ENCODE assay signal across 8 cellular contexts in genomic region chr3:31981206-31982181, GRCh38. TPM values are rescaled to one million over a fixed set of nuclear protein-coding genes. Genes with fewer than 3 reads are reported as not detected.
A peak's percentile ranks its signal among the peaks of the same experiment; 100 is the strongest.
DNase-seq lines count a peak whose midpoint lies in the region; ATAC-seq, FAIRE-seq and TF ChIP-seq lines count a peak whose summit lies in the region.

A gene with protein sequence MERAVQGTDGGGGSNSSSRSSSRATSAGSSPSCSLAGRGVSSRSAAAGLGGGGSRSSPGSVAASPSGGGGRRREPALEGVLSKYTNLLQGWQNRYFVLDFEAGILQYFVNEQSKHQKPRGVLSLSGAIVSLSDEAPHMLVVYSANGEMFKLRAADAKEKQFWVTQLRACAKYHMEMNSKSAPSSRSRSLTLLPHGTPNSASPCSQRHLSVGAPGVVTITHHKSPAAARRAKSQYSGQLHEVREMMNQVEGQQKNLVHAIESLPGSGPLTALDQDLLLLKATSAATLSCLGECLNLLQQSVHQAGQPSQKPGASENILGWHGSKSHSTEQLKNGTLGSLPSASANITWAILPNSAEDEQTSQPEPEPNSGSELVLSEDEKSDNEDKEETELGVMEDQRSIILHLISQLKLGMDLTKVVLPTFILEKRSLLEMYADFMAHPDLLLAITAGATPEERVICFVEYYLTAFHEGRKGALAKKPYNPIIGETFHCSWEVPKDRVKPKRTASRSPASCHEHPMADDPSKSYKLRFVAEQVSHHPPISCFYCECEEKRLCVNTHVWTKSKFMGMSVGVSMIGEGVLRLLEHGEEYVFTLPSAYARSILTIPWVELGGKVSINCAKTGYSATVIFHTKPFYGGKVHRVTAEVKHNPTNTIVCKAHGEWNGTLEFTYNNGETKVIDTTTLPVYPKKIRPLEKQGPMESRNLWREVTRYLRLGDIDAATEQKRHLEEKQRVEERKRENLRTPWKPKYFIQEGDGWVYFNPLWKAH (minus strand): TSS chr3:31981262. CDS start chr3:31981179, 83 bp downstream.
Gene ZNF860, plus strand, starts transcription at chr3:31981750. Its CDS starts 7,330 bp downstream, at chr3:31989080.

- peaks cover 48% of the 10 kb centered on the region for H3K36me3 ChIP-seq in Karpas-422 (ENCODE audit: insufficient read depth, low read length)
- no peaks in the 10 kb centered on the region for H3K36me3 ChIP-seq in colonic mucosa
- H3K36me3 ChIP-seq in kidney epithelial cell (ENCODE audit: control insufficient read depth, insufficient read depth, low read length): no peaks in the 10 kb centered on the region
- H3K36me3 ChIP-seq in small intestine (ENCODE audit: control insufficient read depth in 2 of 2, insufficient read depth in 2 of 2, low read length in 2 of 2): no peaks in the 10 kb centered on the region

- no peaks in the 10 kb centered on the region for H3K9me2 ChIP-seq in Karpas-422 (replicated peaks; ENCODE audit: insufficient read depth, low read length)

- DNase-seq in AG04450 (ENCODE audit: low read depth, low spot score) (peak; percentile 81), Karpas-422 (peak; percentile 88), colonic mucosa (peak; percentile 92), kidney epithelial cell (ENCODE audit: low read depth) (peak; percentile 56), small intestine (peak; percentile 96)
- DNase-seq in T-helper 2 cell treated with Interferon-gamma antibody and Interleukin-4, amounts not matched to agents 5 μg/mL and 100 μg/mL, for 36 hours (ENCODE audit: low spot score): no peak

- peaks cover 82% of the 10 kb centered on the region for H3K79me2 ChIP-seq in Karpas-422 (ENCODE audit: low read length)

- H3K36me3 Mint-ChIP-seq in T-helper 2 cell treated with Interferon-gamma antibody and Interleukin-4, amounts not matched to agents 5 μg/mL and 100 μg/mL, for 36 hours (ENCODE audit: low read depth): no peaks in the 10 kb centered on the region

- no peaks in the 10 kb centered on the region for H4K20me1 ChIP-seq in Karpas-422 (ENCODE audit: insufficient read depth, low read depth, low read length)

- FAIRE-seq in small intestine (lab: Jason Lieb, UNC): no peak

- peak within 1 kb of the TSS; percentile 45; the same call in 1 of the 2 replicates for H2AFZ ChIP-seq in Karpas-422 (ENCODE audit: low read length)

- POLR2A ChIA-PET in AG04450 (lab: Yijun Ruan, JAX): interaction anchor here (0.7 kb wide), 1 partner anchor 76 kb away, joined by 3 read pairs; no protein-coding TSS in a partner anchor

- peaks cover 48% of the 10 kb centered on the region for H3K27me3 Mint-ChIP-seq in T-helper 2 cell treated with Interferon-gamma antibody and Interleukin-4, amounts not matched to agents 5 μg/mL and 100 μg/mL, for 36 hours (ENCODE audit: low read depth)

- H3K27ac ChIP-seq in AG04450 (ENCODE audit: low read depth, low read length): peak within 1 kb of the TSS; percentile 52
- H3K27ac ChIP-seq in Karpas-422 (ENCODE audit: low read length): peak within 1 kb of the TSS; percentile 98
- peak within 1 kb of the TSS; percentile 96 for H3K27ac ChIP-seq in colonic mucosa
- peak within 1 kb of the TSS; percentile 86 to 96 for H3K27ac ChIP-seq in small intestine (ENCODE audit: low read depth in 1 of 2, low read length in 1 of 2)

- 3 to 6% (median 5%) methylated on average over 45 to 65 of the region's 65 CpGs for WGBS in small intestine, 3 donors

- H3K9me3 ChIP-seq in AG04450 (ENCODE audit: control insufficient read depth, insufficient read depth, low read length) (no peaks in the 10 kb centered on the region; the same call in 1 of the 2 replicates), Karpas-422 (ENCODE audit: low read length) (no peaks in the 10 kb centered on the region), colonic mucosa (no peaks in the 10 kb centered on the region), small intestine (ENCODE audit: control insufficient read depth, low read depth) (no peaks in the 10 kb centered on the region)

- CTCF ChIA-PET in AG04450 (lab: Charles Lee): interaction anchor here (0.7 kb wide), 1 partner anchor 272 kb away, joined by 3 read pairs; no protein-coding TSS in a partner anchor

- peak within 1 kb of the TSS; percentile 93 for H3K9ac ChIP-seq in Karpas-422 (ENCODE audit: low read length)
- peak within 1 kb of the TSS; percentile 72 to 79 for H3K9ac ChIP-seq in colonic mucosa (ENCODE audit: low read depth in 2 of 2, low read length in 2 of 2)

- H3K4me3 Mint-ChIP-seq in T-helper 2 cell treated with Interferon-gamma antibody and Interleukin-4, amounts not matched to agents 5 μg/mL and 100 μg/mL, for 36 hours: peak within 1 kb of the TSS; percentile 88

- ATAC-seq in GM19023 (IDR thresholded peaks at IDR 0.05; ENCODE audit: unreplicated experiment) (peak; percentile 24), HG02973 (IDR thresholded peaks at IDR 0.05; ENCODE audit: unreplicated experiment) (no peak)

- H3K4me2 ChIP-seq in Karpas-422 (ENCODE audit: low read depth, low read length, poor library complexity, severe bottlenecking): peak within 1 kb of the TSS; percentile 81

- intact Hi-C loops in colonic mucosa (cut with DNase I): no loop called here

- H3K27me3 ChIP-seq in AG04450 (ENCODE audit: control insufficient read depth, insufficient read depth, low read length) (no peaks in the 10 kb centered on the region), Karpas-422 (ENCODE audit: low read length) (no peaks in the 10 kb centered on the region), colonic mucosa (no peaks in the 10 kb centered on the region), kidney epithelial cell (ENCODE audit: control insufficient read depth, insufficient read depth, low read length) (no peaks in the 10 kb centered on the region), small intestine (ENCODE audit: control insufficient read depth in 2 of 2, insufficient read depth in 2 of 2, low read length in 2 of 2) (no peaks in the 10 kb centered on the region)

- H3K4me1 ChIP-seq in Karpas-422 (ENCODE audit: low read length) (peaks cover 54% of the 10 kb centered on the region), colonic mucosa (peaks cover 4% of the 10 kb centered on the region), small intestine (ENCODE audit: control insufficient read depth in 2 of 2, insufficient read depth in 1 of 2, low read depth in 1 of 2, low read length in 1 of 2) (peaks cover 0 to 2% of the 10 kb centered on the region in 2 donors)

- H3K4me1 Mint-ChIP-seq in T-helper 2 cell treated with Interferon-gamma antibody and Interleukin-4, amounts not matched to agents 5 μg/mL and 100 μg/mL, for 36 hours (ENCODE audit: low read depth): peaks cover 18% of the 10 kb centered on the region

- peak within 1 kb of the TSS; percentile 38 for H3K27ac Mint-ChIP-seq in T-helper 2 cell treated with Interferon-gamma antibody and Interleukin-4, amounts not matched to agents 5 μg/mL and 100 μg/mL, for 36 hours

- no peaks in the 10 kb centered on the region for H3K9me3 Mint-ChIP-seq in T-helper 2 cell treated with Interferon-gamma antibody and Interleukin-4, amounts not matched to agents 5 μg/mL and 100 μg/mL, for 36 hours

- TF ChIP-seq CTCF in AG04450 (IDR thresholded peaks at IDR 0.05; ENCODE audit: low read depth, low read length) (no peak), colonic mucosa (IDR thresholded peaks at IDR 0.05) (no peak), kidney epithelial cell (IDR thresholded peaks at IDR 0.05; ENCODE audit: insufficient read depth, low read length, poor library complexity, severe bottlenecking) (no peak)

- peak within 1 kb of the TSS; percentile 90 for H3K4me3 ChIP-seq in AG04450 (ENCODE audit: low read depth, low read length)
- H3K4me3 ChIP-seq in Karpas-422 (ENCODE audit: low read length): peak within 1 kb of the TSS; percentile 87
- peak within 1 kb of the TSS; percentile 69 for H3K4me3 ChIP-seq in colonic mucosa
- peak within 1 kb of the TSS; percentile 94 for H3K4me3 ChIP-seq in kidney epithelial cell (ENCODE audit: low read depth, low read length)
- peak within 1 kb of the TSS; percentile 73 to 74 for H3K4me3 ChIP-seq in small intestine (ENCODE audit: low read depth in 1 of 2, low read length in 2 of 2)

RNA-seq across cellular contexts. Expression of the first gene that starts in this region (rescaled TPM):
- polyA plus RNA-seq in AG04450 (2011; rRNA removed) (12.3 and 13.2 TPM in 2 replicates), small intestine (1 to 10 TPM; 1.4 to 4.5 (median 3.1) TPM)
- polyA minus RNA-seq in AG04450 (2011; rRNA and poly(A)+ RNA removed): 24.2 and 27.5 TPM in 2 replicates
- 87.0 and 106 TPM in 2 replicates for total RNA-seq in Karpas-422 (2014; rRNA removed; shearing (Covaris generic); ENCODE audit: low replicate concordance)
- total RNA-seq in colonic mucosa (10 to 100 TPM; 20.0 to 34.4 TPM), kidney epithelial cell (20.1 and 37.4 TPM in 2 replicates)

RNA-seq across cellular contexts. Expression of gene ZNF860, which starts in this region (rescaled TPM):
- polyA plus RNA-seq in AG04450 (2011; rRNA removed): 0.48 and 0.63 TPM in 2 replicates
- polyA minus RNA-seq in AG04450 (2011; rRNA and poly(A)+ RNA removed): 0.60 and 0.74 TPM in 2 replicates
- 14.6 and 22.4 TPM in 2 replicates for total RNA-seq in Karpas-422 (2014; rRNA removed; shearing (Covaris generic); ENCODE audit: low replicate concordance)
- total RNA-seq in colonic mucosa: 1 to 10 TPM in 1 of 2 donors, under 1 TPM in 1; 0.53 to 1.5 TPM
- 1.3 and 2.2 TPM in 2 replicates for total RNA-seq in kidney epithelial cell
- under 1 TPM in 2 of 3 donors, not detected in 1; 0.27 to 0.31 TPM for polyA plus RNA-seq in small intestine
